Comparison of ENCODE assay signal across 10 cellular contexts in the genomic region with DNA sequence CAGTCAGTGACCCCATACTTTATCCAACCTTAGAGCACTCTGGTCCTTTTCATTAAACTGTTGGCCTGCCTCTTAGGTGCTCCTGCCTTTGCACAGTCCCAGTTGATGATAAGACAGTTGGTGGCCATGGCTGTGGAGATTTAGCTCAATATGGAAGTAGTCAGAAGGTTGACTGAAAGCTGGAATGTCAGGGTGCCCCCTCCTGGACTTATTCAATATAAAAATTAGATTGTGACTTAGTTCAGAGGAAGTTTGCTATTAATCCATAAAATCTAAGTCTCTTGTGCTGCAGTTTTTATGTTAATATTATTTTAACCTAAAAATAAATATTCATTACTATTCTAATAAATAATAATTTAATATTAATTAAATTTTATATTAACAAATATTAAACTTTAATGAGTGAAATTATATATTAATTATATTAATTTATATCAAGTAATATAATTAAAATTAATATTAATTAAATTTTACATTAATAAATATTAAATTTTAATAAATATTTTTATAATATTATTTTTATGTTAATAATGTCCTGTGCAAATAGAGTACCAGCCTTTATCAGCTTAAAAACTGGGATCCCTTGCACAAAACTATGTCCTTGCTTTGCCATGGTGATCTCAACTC.
DNase-seq lines count a peak whose midpoint lies in the region; ATAC-seq, FAIRE-seq and TF ChIP-seq lines count a peak whose summit lies in the region.
"Had no signal": no experiment of that assay in that cellular context is flagged by ENCODE, and none has a peak within 500 bp of the region (broad histone marks: within the 10 kb centered on the region; RNA-seq: fewer than 3 reads in every experiment).

No MANE protein-coding gene starts in this region.

- no peak for FAIRE-seq in GM12892 (lab: Jason Lieb, UNC)

- H3K4me2 ChIP-seq in OCI-LY7 (ENCODE audit: low read length), result no peak overlapping the region

- POLR2A ChIA-PET in AG04450 (lab: Yijun Ruan, JAX), result no interaction called here
- POLR2A ChIA-PET in OCI-LY7 (lab: Charles Lee), result interaction anchor here (0.8 kb wide), 1 partner anchor 11 kb away, joined by 3 read pairs; no protein-coding TSS in a partner anchor

- no peaks in the 10 kb centered on the region for H3K79me2 ChIP-seq in OCI-LY7 (ENCODE audit: insufficient read depth, low read depth, low read length)

- intact Hi-C loops in OCI-LY7 (cut with micrococcal nuclease; ENCODE audit: unreplicated experiment) (loop anchor here (5.0 kb wide), 1 partner anchor 139 kb away; no protein-coding TSS in a partner anchor), right cardiac atrium (cut with DNase I) (loop anchor here in 1 of 4 donors (10.0 kb wide), 1 partner anchor 61 kb away; no protein-coding TSS in a partner anchor)

- no peaks in the 10 kb centered on the region for H3K9me3 ChIP-seq in AG04450 (ENCODE audit: control insufficient read depth, insufficient read depth, low read length)
- H3K9me3 ChIP-seq in OCI-LY7 (ENCODE audit: low read length), result no peaks in the 10 kb centered on the region
- H3K9me3 ChIP-seq in right cardiac atrium (ENCODE audit: control insufficient read depth, low read length), result no peaks in the 10 kb centered on the region

- TF ChIP-seq CTCF in AG04450 (IDR thresholded peaks at IDR 0.05; ENCODE audit: low read depth, low read length) (peak; percentile 22; the same call in 1 of the 2 replicates), OCI-LY7 (conservative IDR thresholded peaks at IDR 0.05; ENCODE audit: low read length) (peak; percentile 67), fibroblast of villous mesenchyme (IDR thresholded peaks at IDR 0.05; ENCODE audit: insufficient read depth, low read depth, low read length) (no peak)

- H3K27me3 ChIP-seq in AG04450 (ENCODE audit: control insufficient read depth, insufficient read depth, low read length), result no peaks in the 10 kb centered on the region
- H3K27me3 ChIP-seq in right cardiac atrium (ENCODE audit: control insufficient read depth, insufficient read depth), result no peaks in the 10 kb centered on the region

- H3K9me2 ChIP-seq in OCI-LY7 (ENCODE audit: insufficient read depth, low read length), result no peaks in the 10 kb centered on the region

- H3K4me1 ChIP-seq in OCI-LY7 (ENCODE audit: insufficient read depth, low read length, poor library complexity, severe bottlenecking) (no peaks in the 10 kb centered on the region), right cardiac atrium (ENCODE audit: control insufficient read depth, insufficient read depth, low read length) (no peaks in the 10 kb centered on the region)

- ATAC-seq in right cardiac atrium, result no peak

- H3K27ac ChIP-seq in AG04450 (ENCODE audit: low read depth, low read length), result no peak overlapping the region
- no peak overlapping the region for H3K27ac ChIP-seq in OCI-LY7 (ENCODE audit: low read depth, low read length, poor library complexity, severe bottlenecking)
- H3K27ac ChIP-seq in right cardiac atrium (ENCODE audit: low read length), result no peak overlapping the region

- DNase-seq in AG04450 (ENCODE audit: low read depth, low spot score) (no peak), H4 (ENCODE audit: low spot score) (peak; percentile 23), OCI-LY7 (ENCODE audit: low spot score) (peak; percentile 41), fibroblast of villous mesenchyme (ENCODE audit: low read depth) (peak; percentile 3), GM12892 (ENCODE audit: insufficient read length) (no peak), right cardiac atrium (no peak)
- DNase-seq in effector CD4-positive, alpha-beta T cell, result no peak
- no peak for DNase-seq in stimulated activated CD8-positive, alpha-beta memory T cell treated with anti-CD3 and anti-CD28 coated beads, Interleukin-4, amount 100 ng/mL, for 48 hours
- DNase-seq: activated effector memory CD4-positive, alpha-beta T cell treated with anti-CD3 and anti-CD28 coated beads, Interleukin-2, amount 50 U/mL, for 16 hours; stimulated activated CD4-positive, alpha-beta T cell treated with anti-CD3 and anti-CD28 coated beads, Interleukin-1b, Interleukin-23, amount 100 ng/mL, for 48 hours had no signal

- no peak for TF ChIP-seq POLR2A in GM12892 (IDR thresholded peaks at IDR 0.05; ENCODE audit: low read depth, low read length)

- CTCF ChIA-PET in AG04450 (lab: Charles Lee), result interaction anchor here (0.5 to 1.3 kb wide), 8 partner anchors 18 to 632 kb away, joined by 3 to 11 read pairs (median 4); no protein-coding TSS in a partner anchor
- CTCF ChIA-PET in OCI-LY7 (lab: Charles Lee; ENCODE audit: unreplicated experiment), result interaction anchor here (1.2 kb wide), 1 partner anchor 141 kb away, joined by 4 read pairs; no protein-coding TSS in a partner anchor

- H3K4me3 ChIP-seq in AG04450 (ENCODE audit: low read depth, low read length) (no peak overlapping the region), OCI-LY7 (ENCODE audit: low read depth, low read length, poor library complexity, severe bottlenecking) (no peak overlapping the region), fibroblast of villous mesenchyme (ENCODE audit: low read depth, low read length) (no peak overlapping the region), right cardiac atrium (ENCODE audit: low read length) (no peak overlapping the region)

- no peaks in the 10 kb centered on the region for H3K36me3 ChIP-seq in OCI-LY7 (ENCODE audit: insufficient read depth, low read length)

- BruUV-seq in OCI-LY7 (replicated peaks; lab: Mats Ljungman, UMichigan), result no TSS peak

- H2AFZ ChIP-seq in OCI-LY7 (ENCODE audit: low read length), result no peak overlapping the region

- H4K20me1 ChIP-seq in OCI-LY7 (ENCODE audit: insufficient read depth, low read length), result no peaks in the 10 kb centered on the region

Comparison
In these comparisons a context has a peak if more than half of its experiments do, and no peak if none do; other contexts are left out.
1. DNase-seq: peak in H4 (single experiment), OCI-LY7 (single experiment) and fibroblast of villous mesenchyme (single experiment); none in AG04450 (single experiment), effector CD4-positive, alpha-beta T cell (single experiment), GM12892 (single experiment), right cardiac atrium (0 of 3) and stimulated activated CD8-positive, alpha-beta memory T cell treated with anti-CD3 and anti-CD28 coated beads, Interleukin-4, amount 100 ng/mL, for 48 hours (single experiment).